ENCODE assay signal across 6 cellular contexts in genomic region chr1:148942896-148943295, GRCh38.
DNase-seq lines count a peak whose midpoint lies in the region; ATAC-seq, FAIRE-seq and TF ChIP-seq lines count a peak whose summit lies in the region.
"Not testable (repeated sequence)": the region's sequence is repeated elsewhere in the genome, so short reads cannot be mapped to it uniquely, and the experiment has no call there.

No MANE protein-coding gene starts in this region.

- not testable (repeated sequence) for H3K27ac ChIP-seq in RWPE2 (ENCODE audit: poor library complexity, severe bottlenecking); astrocyte (ENCODE audit: low read depth, low read length); foreskin keratinocyte; left lung
- peak overlapping the region; percentile 60 for H3K27ac ChIP-seq in smooth muscle cell (ENCODE audit: low read depth)

- intact Hi-C loops in left lung (cut with DNase I), result not testable (repeated sequence)

- H3K27me3 Mint-ChIP-seq in astrocyte (ENCODE audit: low read depth, unreplicated experiment), result not testable (repeated sequence)

- WGBS in smooth muscle cell (ENCODE audit: low lambda C conversion rate), result no CpG with 5 or more reads among the region's 3 CpGs

- ATAC-seq in RWPE2 (ENCODE audit: low read depth) (peak; percentile 97), foreskin keratinocyte (peak; percentile 50), left lung (peak; percentile 82)

- FAIRE-seq in H54 (lab: Jason Lieb, UNC), result peak; percentile 95
- peak; percentile 80 for FAIRE-seq in astrocyte (lab: Jason Lieb, UNC)

- not testable (repeated sequence) for H3K4me2 ChIP-seq in astrocyte (ENCODE audit: low read length); smooth muscle cell

- not testable (repeated sequence) for H3K4me3 ChIP-seq in RWPE2 (ENCODE audit: severe bottlenecking); astrocyte (ENCODE audit: insufficient read depth, low read depth, low read length); left lung; smooth muscle cell

- H3K27ac Mint-ChIP-seq in astrocyte (ENCODE audit: unreplicated experiment), result not testable (repeated sequence)

- not testable (repeated sequence) for H3K4me1 Mint-ChIP-seq in astrocyte (ENCODE audit: low read depth, unreplicated experiment)

- H4K20me1 ChIP-seq in astrocyte (ENCODE audit: insufficient read depth, low read length); smooth muscle cell (ENCODE audit: low read depth): not testable (repeated sequence)

- TF ChIP-seq POLR2A in H54 (IDR thresholded peaks at IDR 0.05; ENCODE audit: low read depth, low read length), result not testable (repeated sequence)

- not testable (repeated sequence) for H2AFZ ChIP-seq in astrocyte (ENCODE audit: low read depth, low read length); smooth muscle cell (ENCODE audit: low read depth)

- not testable (repeated sequence) for H3K36me3 Mint-ChIP-seq in astrocyte (ENCODE audit: low read depth, unreplicated experiment)

- not testable (repeated sequence) for H3K9ac ChIP-seq in astrocyte (ENCODE audit: low read length); smooth muscle cell (ENCODE audit: low read depth)

- not testable (repeated sequence) for H3K79me2 ChIP-seq in astrocyte (ENCODE audit: insufficient read depth, low read length); smooth muscle cell (ENCODE audit: low read depth)

- H3K9me3 Mint-ChIP-seq in astrocyte (ENCODE audit: unreplicated experiment), result not testable (repeated sequence)

- H3K27me3 ChIP-seq in RWPE2 (ENCODE audit: insufficient read depth, poor library complexity, severe bottlenecking); astrocyte (ENCODE audit: insufficient read depth, low read length); foreskin keratinocyte; left lung; smooth muscle cell (ENCODE audit: low read depth): not testable (repeated sequence)

- H3K9me3 ChIP-seq in RWPE2 (ENCODE audit: severe bottlenecking); astrocyte (ENCODE audit: insufficient read depth, low read depth, low read length); left lung; smooth muscle cell (replicated peaks; ENCODE audit: low read depth): not testable (repeated sequence)

- DNase-seq in H54 (ENCODE audit: insufficient read length, low spot score); RWPE2 (ENCODE audit: low spot score); astrocyte (ENCODE audit: low read depth); foreskin keratinocyte; left lung; smooth muscle cell (lab: John Stamatoyannopoulos, UW; ENCODE audit: unreplicated experiment): not testable (repeated sequence)

- H3F3A ChIP-seq in smooth muscle cell (ENCODE audit: low read depth), result not testable (repeated sequence)

- not testable (repeated sequence) for TF ChIP-seq CTCF in RWPE2 (IDR thresholded peaks at IDR 0.05; ENCODE audit: poor library complexity, severe bottlenecking); astrocyte (IDR thresholded peaks at IDR 0.05; ENCODE audit: insufficient read depth, low read depth, low read length); foreskin keratinocyte (conservative IDR thresholded peaks at IDR 0.05); left lung (IDR thresholded peaks at IDR 0.05); smooth muscle cell (IDR thresholded peaks at IDR 0.05; ENCODE audit: borderline replicate concordance, insufficient read depth, poor library complexity, severe bottlenecking)

- H3K4me3 Mint-ChIP-seq in astrocyte (ENCODE audit: unreplicated experiment), result not testable (repeated sequence)

- H3K4me1 ChIP-seq in RWPE2 (ENCODE audit: insufficient read depth, poor library complexity, severe bottlenecking); astrocyte (ENCODE audit: insufficient read depth, low read length); foreskin keratinocyte; left lung; smooth muscle cell (ENCODE audit: low read depth): not testable (repeated sequence)

- not testable (repeated sequence) for H3K36me3 ChIP-seq in RWPE2 (ENCODE audit: low read depth); astrocyte (ENCODE audit: insufficient read depth, low read length); left lung; smooth muscle cell (ENCODE audit: low read depth)
